In the genomic region with DNA sequence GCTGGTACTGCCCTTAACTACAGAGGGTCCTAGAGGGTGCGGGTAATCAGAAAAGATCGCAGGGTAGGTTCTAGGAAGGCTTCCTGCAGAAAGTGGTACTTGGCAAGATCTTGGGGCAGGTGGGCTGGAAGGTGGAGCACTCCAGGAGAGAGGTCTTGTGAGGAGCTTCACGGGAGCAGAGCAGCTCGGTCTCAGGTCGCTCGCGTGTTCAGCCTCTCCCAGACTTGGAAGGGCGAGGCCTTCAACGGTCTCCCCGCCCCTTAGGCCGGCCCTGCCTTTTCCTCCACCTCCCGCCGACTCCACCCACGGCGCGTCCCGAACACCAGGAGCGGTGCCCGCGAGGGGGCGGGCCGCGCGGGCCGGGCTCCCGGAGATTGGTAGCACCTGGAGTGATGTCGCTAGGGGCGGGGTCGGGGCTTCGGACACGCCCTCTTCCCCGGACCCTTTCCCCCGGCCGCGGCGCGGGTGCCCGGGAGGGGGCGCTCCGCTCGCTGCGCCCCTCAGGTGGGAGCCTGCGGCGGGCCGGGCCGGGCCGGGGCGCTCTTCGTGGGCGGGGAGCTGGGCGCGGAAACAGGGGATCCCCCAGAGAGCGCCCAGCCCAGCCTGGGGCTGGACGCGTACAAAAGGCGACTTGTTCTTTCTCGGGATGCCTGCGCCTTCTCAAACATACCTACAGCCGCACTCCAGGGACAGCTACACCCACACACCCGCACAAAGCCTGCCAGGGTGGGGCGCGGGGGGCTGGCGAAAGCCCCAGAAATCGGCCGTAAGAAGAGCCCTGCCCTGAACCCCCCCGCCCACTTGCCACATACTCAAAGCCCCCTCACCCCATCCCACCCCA, we compare ENCODE assay signal across 8 cellular contexts. TPM values are rescaled to one million over a fixed set of nuclear protein-coding genes. Genes with fewer than 3 reads are reported as not detected.
A peak's percentile ranks its signal among the peaks of the same experiment; 100 is the strongest.
DNase-seq lines count a peak whose midpoint lies in the region; ATAC-seq and TF ChIP-seq lines count a peak whose summit lies in the region.

No MANE protein-coding gene starts in this region.

- H3K4me3 ChIP-seq in AG04449 (ENCODE audit: low read depth, low read length): peak overlapping the region; percentile 27; the same call in 1 of the 2 replicates

- peak overlapping the region; percentile 73 for H3K4me3 Mint-ChIP-seq in activated CD4-positive, alpha-beta memory T cell treated with anti-CD3 and anti-CD28 coated beads, Interleukin-2, amount 10 ng/mL, durations not matched to agents 7 days and 5 days

- no peaks in the 10 kb centered on the region for H3K36me3 Mint-ChIP-seq in activated CD4-positive, alpha-beta memory T cell treated with anti-CD3 and anti-CD28 coated beads, Interleukin-2, amount 10 ng/mL, durations not matched to agents 7 days and 5 days (ENCODE audit: low read depth)

- no peaks in the 10 kb centered on the region for H3K9me3 Mint-ChIP-seq in activated CD4-positive, alpha-beta memory T cell treated with anti-CD3 and anti-CD28 coated beads, Interleukin-2, amount 10 ng/mL, durations not matched to agents 7 days and 5 days

- peaks cover 6% of the 10 kb centered on the region for H3K27me3 Mint-ChIP-seq in activated CD4-positive, alpha-beta memory T cell treated with anti-CD3 and anti-CD28 coated beads, Interleukin-2, amount 10 ng/mL, durations not matched to agents 7 days and 5 days

- TF ChIP-seq CTCF in AG04449 (IDR thresholded peaks at IDR 0.05; ENCODE audit: insufficient read depth, low read length, missing control alignments): peak; percentile 43

- CTCF ChIA-PET in AG04449 (lab: Yijun Ruan, JAX): interaction anchor here (0.7 to 27.5 kb wide), 21 partner anchors 9 to 272 kb away, joined by 3 to 689 read pairs (median 4); a partner anchor contains a TSS
- CTCF ChIA-PET in activated CD4-positive, alpha-beta memory T cell treated with anti-CD3 and anti-CD28 coated beads, Interleukin-2, amount 10 ng/mL, durations not matched to agents 7 days and 5 days (lab: Charles Lee): interaction anchor here (0.9 to 5.4 kb wide), 19 partner anchors 11 to 268 kb away, joined by 3 to 82 read pairs (median 4); a partner anchor contains a TSS

- H3K4me1 Mint-ChIP-seq in activated CD4-positive, alpha-beta memory T cell treated with anti-CD3 and anti-CD28 coated beads, Interleukin-2, amount 10 ng/mL, durations not matched to agents 7 days and 5 days: peaks cover 24% of the 10 kb centered on the region

- DNase-seq in AG04449 (ENCODE audit: low read depth, low spot score) (peak; percentile 10), NCI-H460 (ENCODE audit: extremely low read depth, low read depth) (peak; percentile 90), ecto neural progenitor cell (ENCODE audit: low spot score) (peak; percentile 96), medulla oblongata (ENCODE audit: extremely low spot score) (peak; percentile 76)
- peak; percentile 96 for DNase-seq in activated CD4-positive, alpha-beta memory T cell treated with anti-CD3 and anti-CD28 coated beads, Interleukin-2, amount 10 ng/mL, durations not matched to agents 7 days and 5 days
- DNase-seq in stimulated activated CD8-positive, alpha-beta memory T cell treated with anti-CD3 and anti-CD28 coated beads, Interleukin-12 subunit alpha, Interleukin-12 subunit beta, amount 100 ng/mL, for 4 hours (ENCODE audit: low read depth): peak; percentile 78

- H3K27ac Mint-ChIP-seq in activated CD4-positive, alpha-beta memory T cell treated with anti-CD3 and anti-CD28 coated beads, Interleukin-2, amount 10 ng/mL, durations not matched to agents 7 days and 5 days: no peak overlapping the region

- POLR2A ChIA-PET in AG04449 (lab: Yijun Ruan, JAX): interaction anchor here (0.9 to 2.1 kb wide), 2 partner anchors 11 to 31 kb away, joined by 3 to 8 read pairs; no protein-coding TSS in a partner anchor
- POLR2A ChIA-PET in activated CD4-positive, alpha-beta memory T cell treated with anti-CD3 and anti-CD28 coated beads, Interleukin-2, amount 10 ng/mL, durations not matched to agents 7 days and 5 days (lab: Charles Lee): interaction anchor here (0.9 to 1.8 kb wide), 5 partner anchors 12 to 249 kb away, joined by 3 to 6 read pairs (median 4); no protein-coding TSS in a partner anchor

- ATAC-seq in GM18868 (IDR thresholded peaks at IDR 0.05; ENCODE audit: unreplicated experiment) (peak; percentile 86), HG03097 (IDR thresholded peaks at IDR 0.05; ENCODE audit: low FRiP score, unreplicated experiment) (peak; percentile 81)

RNA-seq across cellular contexts. Expression of a gene that starts 35.5 kb away (rescaled TPM):
- total RNA-seq in NCI-H460 (2014; rRNA removed; shearing (Covaris generic)): 1.5 and 1.7 TPM in 2 replicates
- 0.99 and 2.3 TPM in 2 replicates for polyA plus RNA-seq in NCI-H460 (2014; cell fraction: nucleus; rRNA removed)
- 10 to 100 TPM; 16.9 to 18.9 TPM for total RNA-seq in activated CD4-positive, alpha-beta memory T cell treated with anti-CD3 and anti-CD28 coated beads, Interleukin-2, amount 10 ng/mL, durations not matched to agents 7 days and 5 days

Comparison
In these comparisons a context has a peak if more than half of its experiments do, and no peak if none do; other contexts are left out.
1. Peak in every context shown above with its lines: DNase-seq, ATAC-seq and H3K4me3 ChIP-seq.
2. DNase-seq: peak in every context shown above with its lines; median percentile 96 in activated CD4-positive, alpha-beta memory T cell treated with anti-CD3 and anti-CD28 coated beads, Interleukin-2, amount 10 ng/mL, durations not matched to agents 7 days and 5 days; 96 in ecto neural progenitor cell; 90 in NCI-H460; 78 in stimulated activated CD8-positive, alpha-beta memory T cell treated with anti-CD3 and anti-CD28 coated beads, Interleukin-12 subunit alpha, Interleukin-12 subunit beta, amount 100 ng/mL, for 4 hours; 76 in medulla oblongata; 10 in AG04449.